19 cellular contexts compared by ENCODE assay signal in genomic region chr7:107982463-107982862, GRCh38. TPM values are rescaled to one million over a fixed set of nuclear protein-coding genes. Genes with fewer than 3 reads are reported as not detected.
DNase-seq lines count a peak whose midpoint lies in the region; TF ChIP-seq lines count a peak whose summit lies in the region.
"Had no signal": no experiment of that assay in that cellular context is flagged by ENCODE, and none has a peak within 500 bp of the region (broad histone marks: within the 10 kb centered on the region; RNA-seq: fewer than 3 reads in every experiment).

No MANE protein-coding gene starts in this region.

- intact Hi-C loops in esophagus squamous epithelium (cut with DNase I) = no loop called here
- intact Hi-C loops in Calu3 (cut with micrococcal nuclease; ENCODE audit: unreplicated experiment) = no loop called here

- no peak overlapping the region for H3K9ac ChIP-seq in stomach smooth muscle (ENCODE audit: low read length in 2 of 2)

- peaks cover 0 to 77% (median 0%) of the 10 kb centered on the region in 3 donors for H3K36me3 ChIP-seq in esophagus squamous epithelium
- peaks cover 28 to 37% of the 10 kb centered on the region in 2 donors for H3K36me3 ChIP-seq in stomach smooth muscle (ENCODE audit: control insufficient read depth in 2 of 2, insufficient read depth in 2 of 2, low read length in 2 of 2)

- no peaks in the 10 kb centered on the region for H3K9me3 ChIP-seq in esophagus squamous epithelium
- no peaks in the 10 kb centered on the region for H3K9me3 ChIP-seq in stomach smooth muscle (ENCODE audit: control insufficient read depth in 2 of 2, low read length in 2 of 2)
- H3K9me3 ChIP-seq: Peyer's patch had no signal

- H3K4me3 ChIP-seq in esophagus squamous epithelium (no peak overlapping the region), stomach smooth muscle (ENCODE audit: low read length in 2 of 2) (no peak overlapping the region)
- H3K4me3 ChIP-seq: Peyer's patch, smooth muscle cell had no signal

- CTCF ChIA-PET in Calu3 (lab: Charles Lee) = no interaction called here

- H3K4me1 ChIP-seq in esophagus squamous epithelium (peaks cover 0 to 49% (median 5%) of the 10 kb centered on the region in 3 donors), stomach smooth muscle (ENCODE audit: control insufficient read depth, insufficient read depth, low read length) (peaks cover 26% of the 10 kb centered on the region)

- H3K27me3 ChIP-seq in esophagus squamous epithelium (no peaks in the 10 kb centered on the region), stomach smooth muscle (ENCODE audit: control insufficient read depth in 1 of 2, insufficient read depth in 2 of 2, low read length in 2 of 2) (no peaks in the 10 kb centered on the region)
- H3K27me3 ChIP-seq: Peyer's patch had no signal

- H3K27ac Mint-ChIP-seq in Calu3 (ENCODE audit: unreplicated experiment) = no peak overlapping the region
- H3K27ac Mint-ChIP-seq: activated CD4-positive, alpha-beta T cell treated with anti-CD3 and anti-CD28 coated beads for 36 hours; activated naive CD8-positive, alpha-beta T cell; B cell; naive thymus-derived CD8-positive, alpha-beta T cell; progenitor cell of endocrine pancreas; stimulated activated naive CD8-positive, alpha-beta T cell treated with anti-CD3 and anti-CD28 coated beads, Interleukin-15, Interleukin-2, amounts not matched to agents 100 ng/mL and 50 ng/mL, for 24 hours had no signal

- H3K4me1 Mint-ChIP-seq in Calu3 (ENCODE audit: low read depth, unreplicated experiment) = no peaks in the 10 kb centered on the region
- H3K4me1 Mint-ChIP-seq: activated CD4-positive, alpha-beta T cell treated with anti-CD3 and anti-CD28 coated beads for 36 hours; B cell; naive thymus-derived CD8-positive, alpha-beta T cell had no signal

- BruUV-seq in Calu3 (replicated peaks; lab: Mats Ljungman, UMichigan) = no TSS peak

- H3K27ac ChIP-seq in esophagus squamous epithelium (peak overlapping the region in 3 of 4 donors; percentile 34 to 70 (median 57)), stomach smooth muscle (ENCODE audit: low read length) (peak overlapping the region; percentile 31)

- DNase-seq in NCI-H2107 treated with DMSO at 0.1 percent for 48 hours (lab: John Stamatoyannopoulos, UW; ENCODE audit: unreplicated experiment) (peak; percentile 39), NCI-H2107 (lab: John Stamatoyannopoulos, UW) (no peak), NCI-H2227 treated with DMSO at 0.1 percent for 48 hours (lab: John Stamatoyannopoulos, UW) (peak; percentile 72), esophagus squamous epithelium (lab: John Stamatoyannopoulos, UW) (no peak), Calu3 (no peak), OCI-M2 (lab: John Stamatoyannopoulos, UW; ENCODE audit: unreplicated experiment) (no peak)
- DNase-seq in activated T-cell treated with anti-CD3 and anti-CD28 coated beads, Interleukin-2, amount 50 U/mL, for 48 hours = no peak
- DNase-seq: activated CD4-positive, alpha-beta T cell treated with anti-CD3 and anti-CD28 coated beads for 36 hours; effector CD8-positive, alpha-beta T cell; kidney glomerular epithelial cell; naive thymus-derived CD8-positive, alpha-beta T cell; Peyer's patch; stimulated activated CD4-positive, alpha-beta T cell treated with anti-CD3 and anti-CD28 coated beads, Interleukin-4, amount 100 ng/mL, for 1 hour had no signal

- TF ChIP-seq CTCF in esophagus squamous epithelium (IDR thresholded peaks at IDR 0.05) (no peak), Calu3 (IDR thresholded peaks at IDR 0.05; ENCODE audit: unreplicated experiment) (no peak)

- no peak for TF ChIP-seq POLR2A in esophagus squamous epithelium (IDR thresholded peaks at IDR 0.05)

- H3K9me3 Mint-ChIP-seq in Calu3 (ENCODE audit: low read depth, unreplicated experiment) = no peaks in the 10 kb centered on the region
- H3K9me3 Mint-ChIP-seq: stimulated activated naive CD8-positive, alpha-beta T cell treated with anti-CD3 and anti-CD28 coated beads, Interleukin-15, Interleukin-2, amounts not matched to agents 100 ng/mL and 50 ng/mL, for 24 hours had no signal

- no peak overlapping the region for H3K4me3 Mint-ChIP-seq in Calu3 (ENCODE audit: low read depth, unreplicated experiment)
- H3K4me3 Mint-ChIP-seq: activated CD4-positive, alpha-beta T cell treated with anti-CD3 and anti-CD28 coated beads for 36 hours; activated naive CD8-positive, alpha-beta T cell; B cell; naive thymus-derived CD8-positive, alpha-beta T cell; stimulated activated naive CD8-positive, alpha-beta T cell treated with anti-CD3 and anti-CD28 coated beads, Interleukin-15, Interleukin-2, amounts not matched to agents 100 ng/mL and 50 ng/mL, for 24 hours had no signal

- no peaks in the 10 kb centered on the region for H3K27me3 Mint-ChIP-seq in Calu3 (ENCODE audit: unreplicated experiment)
- H3K27me3 Mint-ChIP-seq: progenitor cell of endocrine pancreas had no signal

- WGBS in esophagus squamous epithelium, 2 donors = 71 to 76% methylated on average over 4 of the region's 4 CpGs

- peaks cover 20% of the 10 kb centered on the region for H3K36me3 Mint-ChIP-seq in Calu3 (ENCODE audit: insufficient read depth, unreplicated experiment)
- H3K36me3 Mint-ChIP-seq: activated naive CD8-positive, alpha-beta T cell had no signal

RNA-seq across cellular contexts. Expression of gene LAMB1, which starts 20.5 kb away (rescaled TPM):
- total RNA-seq in esophagus squamous epithelium (100 to 1,000 TPM in 1 of 4 donors, 10 to 100 TPM in 3; 22.5 to 101 (median 32.5) TPM), Calu3 (2022) (181 and 240 TPM in 2 replicates)
- total RNA-seq: B cell had no signal

Comparison
In these comparisons a context has a peak if more than half of its experiments do, and no peak if none do; other contexts are left out.
1. DNase-seq: peak in NCI-H2107 treated with DMSO at 0.1 percent for 48 hours (single experiment) and NCI-H2227 treated with DMSO at 0.1 percent for 48 hours (single experiment); none in NCI-H2107 (single experiment), esophagus squamous epithelium (single experiment), activated T-cell treated with anti-CD3 and anti-CD28 coated beads, Interleukin-2, amount 50 U/mL, for 48 hours (0 of 2), Calu3 (single experiment) and OCI-M2 (single experiment).